Comparison of ENCODE assay signal across 13 cellular contexts in genomic region chr9:304519-305185, GRCh38.
A peak's percentile ranks its signal among the peaks of the same experiment; 100 is the strongest.
DNase-seq lines count a peak whose midpoint lies in the region; ATAC-seq, FAIRE-seq and TF ChIP-seq lines count a peak whose summit lies in the region.
"Had no signal": no experiment of that assay in that cellular context is flagged by ENCODE, and none has a peak within 500 bp of the region (broad histone marks: within the 10 kb centered on the region; RNA-seq: fewer than 3 reads in every experiment).

No MANE protein-coding gene starts in this region.

- no peaks in the 10 kb centered on the region for H3K4me1 ChIP-seq in body of pancreas

- no peaks in the 10 kb centered on the region for H3K4me1 Mint-ChIP-seq in stimulated activated naive CD8-positive, alpha-beta T cell treated with anti-CD3 and anti-CD28 coated beads, Interleukin-15, Interleukin-2, amounts not matched to agents 100 ng/mL and 50 ng/mL, for 24 hours (ENCODE audit: low read depth)

- TF ChIP-seq POLR2A in body of pancreas (IDR thresholded peaks at IDR 0.05), result no peak

- no peak overlapping the region for H3K4me3 ChIP-seq in body of pancreas

- H3K4me3 Mint-ChIP-seq in stimulated activated naive CD8-positive, alpha-beta T cell treated with anti-CD3 and anti-CD28 coated beads, Interleukin-15, Interleukin-2, amounts not matched to agents 100 ng/mL and 50 ng/mL, for 24 hours, result no peak overlapping the region
- H3K4me3 Mint-ChIP-seq: activated CD8-positive, alpha-beta T cell treated with anti-CD3 and anti-CD28 coated beads for 36 hours had no signal

- no peaks in the 10 kb centered on the region for H3K9me3 Mint-ChIP-seq in stimulated activated naive CD8-positive, alpha-beta T cell treated with anti-CD3 and anti-CD28 coated beads, Interleukin-15, Interleukin-2, amounts not matched to agents 100 ng/mL and 50 ng/mL, for 24 hours
- H3K9me3 Mint-ChIP-seq: activated CD8-positive, alpha-beta T cell treated with anti-CD3 and anti-CD28 coated beads for 36 hours had no signal

- in situ Hi-C loops in ACHN (cut with HindIII; ENCODE audit: low pct_ligation_motif_present, low pct_unique_long_range_greater_than_20kb, low sequenced_read_pairs), result no loop called here

- no peaks in the 10 kb centered on the region for H3K36me3 ChIP-seq in body of pancreas (replicated peaks in 1 of 2; ENCODE audit: insufficient read depth in 1 of 2, low read depth in 2 of 2)

- intact Hi-C loops in body of pancreas (cut with DNase I), result no loop called here
- intact Hi-C loops in posterior vena cava (cut with DNase I), result no loop called here

- H3K27me3 Mint-ChIP-seq in stimulated activated naive CD8-positive, alpha-beta T cell treated with anti-CD3 and anti-CD28 coated beads, Interleukin-15, Interleukin-2, amounts not matched to agents 100 ng/mL and 50 ng/mL, for 24 hours, result no peaks in the 10 kb centered on the region
- H3K27me3 Mint-ChIP-seq: activated CD8-positive, alpha-beta T cell treated with anti-CD3 and anti-CD28 coated beads for 36 hours had no signal

- H3K27ac Mint-ChIP-seq in stimulated activated naive CD8-positive, alpha-beta T cell treated with anti-CD3 and anti-CD28 coated beads, Interleukin-15, Interleukin-2, amounts not matched to agents 100 ng/mL and 50 ng/mL, for 24 hours, result peak overlapping the region; percentile 63

- DNase-seq in stimulated activated naive CD8-positive, alpha-beta T cell treated with anti-CD3 and anti-CD28 coated beads, Interleukin-15, Interleukin-2, amounts not matched to agents 100 U/mL and 50 U/mL, for 24 hours, result no peak
- DNase-seq in body of pancreas, result no peak
- peak; percentile 35 for DNase-seq in iris pigment epithelial cell (ENCODE audit: low read depth)
- DNase-seq in urothelium cell line (ENCODE audit: low spot score), result peak; percentile 20
- DNase-seq in posterior vena cava (ENCODE audit: low spot score), result no peak
- no peak for DNase-seq in NCI-H524 treated with DMSO at 0.1 percent for 48 hours (lab: John Stamatoyannopoulos, UW)
- no peak for DNase-seq in ACHN
- DNase-seq: activated CD8-positive, alpha-beta T cell treated with anti-CD3 and anti-CD28 coated beads for 36 hours; erythroblast; MV-4-11; NK-92 treated with Interleukin-12 subunit alpha and Interleukin-12 subunit beta, amount 100 ng/mL, for 24 hours; stimulated activated CD4-positive, alpha-beta T cell treated with anti-CD3 and anti-CD28 coated beads, Interleukin-4, amount 100 ng/mL, for 1 hour had no signal

- no peak for TF ChIP-seq CTCF in body of pancreas (IDR thresholded peaks at IDR 0.05)

- H3K27me3 ChIP-seq in body of pancreas, result no peaks in the 10 kb centered on the region

- WGBS in body of pancreas, 2 donors, result 63 to 72% methylated on average over 10 of the region's 10 CpGs

- H3K36me3 Mint-ChIP-seq in stimulated activated naive CD8-positive, alpha-beta T cell treated with anti-CD3 and anti-CD28 coated beads, Interleukin-15, Interleukin-2, amounts not matched to agents 100 ng/mL and 50 ng/mL, for 24 hours (ENCODE audit: low read depth), result peaks cover 68% of the 10 kb centered on the region

- H3K9me3 ChIP-seq in body of pancreas, result no peaks in the 10 kb centered on the region

- ATAC-seq in stimulated activated naive CD8-positive, alpha-beta T cell treated with anti-CD3 and anti-CD28 coated beads, Interleukin-15, Interleukin-2, amounts not matched to agents 100 U/mL and 50 U/mL, for 24 hours, result no peak
- peak; percentile 35 for ATAC-seq in body of pancreas
- ATAC-seq: activated CD8-positive, alpha-beta T cell treated with anti-CD3 and anti-CD28 coated beads for 36 hours had no signal

- peak overlapping the region in 3 of 4 donors; percentile 32 to 46 (median 36) for H3K27ac ChIP-seq in body of pancreas

- FAIRE-seq in urothelium cell line (lab: Jason Lieb, UNC), result no peak

Comparison
In these comparisons a context has a peak if more than half of its experiments do, and no peak if none do; other contexts are left out.
1. DNase-seq: peak in iris pigment epithelial cell (single experiment) and urothelium cell line (single experiment); none in stimulated activated naive CD8-positive, alpha-beta T cell treated with anti-CD3 and anti-CD28 coated beads, Interleukin-15, Interleukin-2, amounts not matched to agents 100 U/mL and 50 U/mL, for 24 hours (single experiment), body of pancreas (0 of 4), posterior vena cava (single experiment), NCI-H524 treated with DMSO at 0.1 percent for 48 hours (single experiment) and ACHN (single experiment).